In genomic region chr1:198583209-198583802, GRCh38 we compare ENCODE assay signal across 20 cellular contexts. TPM values are rescaled to one million over a fixed set of nuclear protein-coding genes. Genes with fewer than 3 reads are reported as not detected.
"Had no signal": no experiment of that assay in that cellular context is flagged by ENCODE, and none has a peak within 500 bp of the region (broad histone marks: within the 10 kb centered on the region; RNA-seq: fewer than 3 reads in every experiment).

No MANE protein-coding gene starts in this region.

RNA-seq across cellular contexts. Expression of gene ATP6V1G3, which starts 42.8 kb away (rescaled TPM):
- total RNA-seq: activated B cell treated with CpG ODN at 0.5 μM for 24 hours; activated CD4-positive, alpha-beta memory T cell treated with anti-CD3 and anti-CD28 coated beads for 36 hours; activated CD4-positive, alpha-beta T cell treated with anti-CD3 and anti-CD28 coated beads, Interleukin-2, amount 10 ng/mL, durations not matched to agents 24 days and 14 days; activated CD8-positive, alpha-beta memory T cell treated with anti-CD3 and anti-CD28 coated beads for 36 hours; activated CD8-positive, alpha-beta T cell treated with anti-CD3 and anti-CD28 coated beads for 36 hours; activated naive CD4-positive, alpha-beta T cell treated with anti-CD3 and anti-CD28 coated beads for 36 hours; activated naive CD8-positive, alpha-beta T cell treated with anti-CD3 and anti-CD28 coated beads for 36 hours; activated T-cell treated with anti-CD3 and anti-CD28 coated beads, Interleukin-2, amount 50 U/mL, for 4 hours; activated T-cell treated with anti-CD3 and anti-CD28 coated beads, Interleukin-2, amount 50 U/mL, for 72 hours; activated T-helper 1 cell treated with anti-CD3 and anti-CD28 coated beads, Interleukin-12 subunit alpha, Interleukin-12 subunit beta, Interleukin-2, Interleukin-4 antibody, amounts not matched to agents 30 ng/mL and 10 ng/mL and 1 ng/mL, durations not matched to agents 14 hours and 24 hours and 36 hours; activated T-helper 17 cell treated with anti-CD3 and anti-CD28 coated beads, Interleukin-2, amount 50 U/mL, for 72 hours; adrenal gland; aorta; astrocyte; body of pancreas; breast epithelium; cardiac muscle cell; chondrocyte; T-helper 17 cell; T-helper 2 cell treated with Interferon-gamma antibody and Interleukin-4, amounts not matched to agents 100 ng/mL and 5 ng/mL, for 36 hours had no signal

RNA-seq across cellular contexts. Expression of gene PTPRC, which starts 55.5 kb away (rescaled TPM):
- total RNA-seq: cardiac muscle cell, chondrocyte had no signal
